ENCODE assay signal across 1 cellular context in the genomic region with DNA sequence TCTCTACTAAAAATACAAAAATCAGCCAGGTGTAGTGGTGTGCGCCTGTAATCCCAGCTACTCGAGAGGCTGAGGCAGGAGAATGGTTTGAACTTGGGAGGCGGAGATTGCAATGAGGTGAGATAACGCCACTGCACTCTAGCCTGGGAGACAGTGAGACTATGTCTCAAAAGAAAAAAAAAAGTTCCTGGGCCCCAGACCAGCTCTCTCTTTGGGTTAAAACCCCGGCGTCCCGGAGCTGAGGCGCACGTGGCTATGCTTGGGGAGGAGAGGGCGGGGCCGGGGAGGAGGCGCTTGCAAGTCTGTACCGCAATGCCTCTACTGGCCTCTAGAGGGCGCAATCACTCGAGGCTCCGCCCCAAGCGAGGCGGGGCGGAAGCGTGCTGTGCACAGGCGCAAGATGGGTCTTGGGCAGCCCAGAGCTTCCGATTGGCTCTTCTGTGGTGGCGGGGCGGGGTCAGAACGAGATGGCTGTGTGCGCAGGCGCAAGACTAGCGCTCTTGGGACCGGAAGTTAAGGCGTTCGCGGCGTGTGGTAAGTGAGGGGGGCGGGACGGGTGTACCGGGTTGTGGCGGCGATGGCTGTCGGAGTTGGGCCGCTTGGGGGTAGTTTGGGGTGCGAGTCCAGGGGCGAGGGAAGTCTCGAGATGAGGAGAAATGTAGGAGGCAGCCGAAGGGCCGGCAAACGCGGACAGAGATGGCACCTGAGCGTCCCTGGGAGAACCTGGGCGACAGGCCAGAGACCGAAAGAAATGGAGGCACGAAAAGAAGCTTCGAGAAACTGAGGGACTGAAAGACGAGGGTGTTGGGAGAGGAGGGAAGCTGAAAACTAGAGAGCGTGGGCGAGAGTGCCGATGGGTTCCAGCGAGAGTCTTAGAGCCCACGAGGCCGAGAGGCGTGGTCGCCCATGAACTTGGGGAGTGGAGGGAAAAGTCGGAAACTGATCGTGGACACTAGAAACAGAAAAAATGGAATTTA.
TF ChIP-seq lines count a peak whose summit lies in the region.

DHX34 (plus strand) TSS at position 497 of the 977 bp plus-strand sequence. CDS start 3,716 bp downstream, outside the sequence.

TF ChIP-seq in GM12878, 131 proteins besides CTCF, POLR2A, EP300 and RAD21 (continues in another document):
- TF ChIP-seq ZBTB40 (IDR thresholded peaks at IDR 0.05; ENCODE audit: borderline replicate concordance) (peak; percentile 54; the same call in 1 of the 2 replicates), MEF2A (IDR thresholded peaks at IDR 0.05; ENCODE audit: insufficient read depth, low read depth, low read length) (no peak), HDAC6 (IDR thresholded peaks at IDR 0.05; ENCODE audit: unreplicated experiment) (no peak), RELA (IDR thresholded peaks at IDR 0.05; ENCODE audit: borderline replicate concordance, partially characterized antibody) (peak; percentile 76), NRF1 (conservative IDR thresholded peaks at IDR 0.05; ENCODE audit: low read depth, low read length) (peak; percentile 96), YY1 (IDR thresholded peaks at IDR 0.05; ENCODE audit: low read depth, low read length) (peak; percentile 75), GATAD2B (conservative IDR thresholded peaks at IDR 0.05; ENCODE audit: low read depth) (no peak), ZNF687 (IDR thresholded peaks at IDR 0.05) (0 out of 2 replicates have a peak, but pooled peaks have one; percentile 28), PAX5 (IDR thresholded peaks at IDR 0.05; ENCODE audit: borderline replicate concordance, low read depth, low read length) (0 out of 2 replicates have a peak, but pooled peaks have one; percentile 23), TCF12 (IDR thresholded peaks at IDR 0.05; ENCODE audit: low read depth, low read length) (no peak), HDAC2 (IDR thresholded peaks at IDR 0.05) (no peak), ZBTB33 (IDR thresholded peaks at IDR 0.05) (no peak), RAD51 (IDR thresholded peaks at IDR 0.05) (peak; percentile 80), SREBF1 (IDR thresholded peaks at IDR 0.05; ENCODE audit: low read length) (no peak), NBN (IDR thresholded peaks at IDR 0.05) (peak; percentile 71; the same call in 1 of the 2 replicates), BHLHE40 (IDR thresholded peaks at IDR 0.05; ENCODE audit: borderline replicate concordance in 1 of 2, low read depth in 2 of 2, low read length in 1 of 2) (peak; percentile 90 to 92), CBFB (IDR thresholded peaks at IDR 0.05; ENCODE audit: low read depth) (peak; percentile 77; the same call in 1 of the 2 replicates), PBX3 (IDR thresholded peaks at IDR 0.05; ENCODE audit: insufficient replicate concordance, low read depth, low read length) (no peak), GABPA (IDR thresholded peaks at IDR 0.05; ENCODE audit: low read depth) (peak; percentile 40; the same call in 1 of the 2 replicates), CREB1 (IDR thresholded peaks at IDR 0.05; ENCODE audit: low read depth) (peak; percentile 68; the same call in 1 of the 2 replicates), STAT1 (conservative IDR thresholded peaks at IDR 0.05) (0 out of 2 replicates have a peak, but pooled peaks have one; percentile 12), SRF (IDR thresholded peaks at IDR 0.05; ENCODE audit: low read depth in 2 of 2, low read length in 2 of 2) (peak in 1 of 2 experiments; percentile 64; a peak in 1 of 4 replicates), SMAD5 (IDR thresholded peaks at IDR 0.05; ENCODE audit: low read depth) (peak; percentile 80; the same call in 1 of the 2 replicates), ZNF207 (IDR thresholded peaks at IDR 0.05; ENCODE audit: borderline replicate concordance) (peak; percentile 27; the same call in 1 of the 2 replicates), ZNF384 (IDR thresholded peaks at IDR 0.05; ENCODE audit: borderline replicate concordance, low read depth, low read length) (no peak), RFX5 (IDR thresholded peaks at IDR 0.05; ENCODE audit: low read depth, low read length) (peak; percentile 14; the same call in 1 of the 2 replicates), ZSCAN29 (IDR thresholded peaks at IDR 0.05) (no peak), KLF5 (IDR thresholded peaks at IDR 0.05; ENCODE audit: partially characterized antibody) (peak; percentile 68), POLR2AphosphoS2 (IDR thresholded peaks at IDR 0.05; ENCODE audit: low read depth, low read length) (peak; percentile 82), CHD2 (IDR thresholded peaks at IDR 0.05; ENCODE audit: borderline replicate concordance, low read depth, low read length) (peak; percentile 70; the same call in 1 of the 2 replicates), IKZF2 (IDR thresholded peaks at IDR 0.05) (no peak), SIN3A (IDR thresholded peaks at IDR 0.05; ENCODE audit: low read depth, low read length) (0 out of 2 replicates have a peak, but pooled peaks have one; percentile 81)
- TF ChIP-seq, protein P1, sequence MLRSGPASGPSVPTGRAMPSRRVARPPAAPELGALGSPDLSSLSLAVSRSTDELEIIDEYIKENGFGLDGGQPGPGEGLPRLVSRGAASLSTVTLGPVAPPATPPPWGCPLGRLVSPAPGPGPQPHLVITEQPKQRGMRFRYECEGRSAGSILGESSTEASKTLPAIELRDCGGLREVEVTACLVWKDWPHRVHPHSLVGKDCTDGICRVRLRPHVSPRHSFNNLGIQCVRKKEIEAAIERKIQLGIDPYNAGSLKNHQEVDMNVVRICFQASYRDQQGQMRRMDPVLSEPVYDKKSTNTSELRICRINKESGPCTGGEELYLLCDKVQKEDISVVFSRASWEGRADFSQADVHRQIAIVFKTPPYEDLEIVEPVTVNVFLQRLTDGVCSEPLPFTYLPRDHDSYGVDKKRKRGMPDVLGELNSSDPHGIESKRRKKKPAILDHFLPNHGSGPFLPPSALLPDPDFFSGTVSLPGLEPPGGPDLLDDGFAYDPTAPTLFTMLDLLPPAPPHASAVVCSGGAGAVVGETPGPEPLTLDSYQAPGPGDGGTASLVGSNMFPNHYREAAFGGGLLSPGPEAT (IDR thresholded peaks at IDR 0.05; ENCODE audit: low read depth), result peak; percentile 42; the same call in 1 of the 2 replicates
- TF ChIP-seq, protein P2, sequence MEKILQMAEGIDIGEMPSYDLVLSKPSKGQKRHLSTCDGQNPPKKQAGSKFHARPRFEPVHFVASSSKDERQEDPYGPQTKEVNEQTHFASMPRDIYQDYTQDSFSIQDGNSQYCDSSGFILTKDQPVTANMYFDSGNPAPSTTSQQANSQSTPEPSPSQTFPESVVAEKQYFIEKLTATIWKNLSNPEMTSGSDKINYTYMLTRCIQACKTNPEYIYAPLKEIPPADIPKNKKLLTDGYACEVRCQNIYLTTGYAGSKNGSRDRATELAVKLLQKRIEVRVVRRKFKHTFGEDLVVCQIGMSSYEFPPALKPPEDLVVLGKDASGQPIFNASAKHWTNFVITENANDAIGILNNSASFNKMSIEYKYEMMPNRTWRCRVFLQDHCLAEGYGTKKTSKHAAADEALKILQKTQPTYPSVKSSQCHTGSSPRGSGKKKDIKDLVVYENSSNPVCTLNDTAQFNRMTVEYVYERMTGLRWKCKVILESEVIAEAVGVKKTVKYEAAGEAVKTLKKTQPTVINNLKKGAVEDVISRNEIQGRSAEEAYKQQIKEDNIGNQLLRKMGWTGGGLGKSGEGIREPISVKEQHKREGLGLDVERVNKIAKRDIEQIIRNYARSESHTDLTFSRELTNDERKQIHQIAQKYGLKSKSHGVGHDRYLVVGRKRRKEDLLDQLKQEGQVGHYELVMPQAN (conservative IDR thresholded peaks at IDR 0.05), result peak; percentile 84
- TF ChIP-seq, protein P3, sequence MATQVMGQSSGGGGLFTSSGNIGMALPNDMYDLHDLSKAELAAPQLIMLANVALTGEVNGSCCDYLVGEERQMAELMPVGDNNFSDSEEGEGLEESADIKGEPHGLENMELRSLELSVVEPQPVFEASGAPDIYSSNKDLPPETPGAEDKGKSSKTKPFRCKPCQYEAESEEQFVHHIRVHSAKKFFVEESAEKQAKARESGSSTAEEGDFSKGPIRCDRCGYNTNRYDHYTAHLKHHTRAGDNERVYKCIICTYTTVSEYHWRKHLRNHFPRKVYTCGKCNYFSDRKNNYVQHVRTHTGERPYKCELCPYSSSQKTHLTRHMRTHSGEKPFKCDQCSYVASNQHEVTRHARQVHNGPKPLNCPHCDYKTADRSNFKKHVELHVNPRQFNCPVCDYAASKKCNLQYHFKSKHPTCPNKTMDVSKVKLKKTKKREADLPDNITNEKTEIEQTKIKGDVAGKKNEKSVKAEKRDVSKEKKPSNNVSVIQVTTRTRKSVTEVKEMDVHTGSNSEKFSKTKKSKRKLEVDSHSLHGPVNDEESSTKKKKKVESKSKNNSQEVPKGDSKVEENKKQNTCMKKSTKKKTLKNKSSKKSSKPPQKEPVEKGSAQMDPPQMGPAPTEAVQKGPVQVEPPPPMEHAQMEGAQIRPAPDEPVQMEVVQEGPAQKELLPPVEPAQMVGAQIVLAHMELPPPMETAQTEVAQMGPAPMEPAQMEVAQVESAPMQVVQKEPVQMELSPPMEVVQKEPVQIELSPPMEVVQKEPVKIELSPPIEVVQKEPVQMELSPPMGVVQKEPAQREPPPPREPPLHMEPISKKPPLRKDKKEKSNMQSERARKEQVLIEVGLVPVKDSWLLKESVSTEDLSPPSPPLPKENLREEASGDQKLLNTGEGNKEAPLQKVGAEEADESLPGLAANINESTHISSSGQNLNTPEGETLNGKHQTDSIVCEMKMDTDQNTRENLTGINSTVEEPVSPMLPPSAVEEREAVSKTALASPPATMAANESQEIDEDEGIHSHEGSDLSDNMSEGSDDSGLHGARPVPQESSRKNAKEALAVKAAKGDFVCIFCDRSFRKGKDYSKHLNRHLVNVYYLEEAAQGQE (IDR thresholded peaks at IDR 0.05; ENCODE audit: low read depth, low read length), result no peak
